Comparison of ENCODE assay signal across 1 cellular context in the genomic region with DNA sequence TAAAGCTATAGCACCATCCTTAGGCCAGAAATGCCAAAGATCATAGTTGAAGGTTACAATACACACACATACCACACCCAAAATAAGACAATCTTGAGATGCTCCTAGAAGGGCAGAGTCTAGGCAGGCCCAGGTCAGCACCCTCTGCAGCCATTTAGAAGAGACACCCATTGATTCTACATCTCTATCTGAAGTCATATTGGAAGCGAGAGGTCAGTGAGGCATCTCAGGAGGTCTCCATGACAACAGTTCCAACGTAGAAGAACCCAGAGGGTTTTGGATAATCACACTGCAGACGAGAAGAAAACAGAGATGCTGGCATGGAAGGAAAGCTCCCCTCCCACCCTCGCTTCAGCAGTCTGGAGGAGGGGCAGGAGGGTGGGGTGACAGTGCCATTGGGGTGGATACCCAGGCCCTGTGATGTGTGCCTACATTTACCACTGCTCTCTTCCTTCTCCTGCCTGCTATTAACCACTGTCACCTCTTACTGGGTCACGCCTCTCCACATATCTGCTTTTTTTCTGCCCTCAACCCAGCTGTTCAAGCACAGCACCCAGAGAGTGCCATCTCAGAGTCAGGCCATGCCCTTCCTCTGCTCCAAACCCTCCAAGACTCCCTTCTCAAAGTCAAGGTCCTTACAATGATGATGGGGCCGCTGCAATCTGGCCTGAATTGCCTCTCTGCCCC.
TF ChIP-seq lines count a peak whose summit lies in the region.

No MANE protein-coding gene starts in this region.

TF ChIP-seq in GM12878, 131 proteins besides CTCF, POLR2A, EP300 and RAD21:
- TF ChIP-seq BMI1 (IDR thresholded peaks at IDR 0.05; ENCODE audit: borderline replicate concordance) (peak; percentile 39; the same call in 1 of the 2 replicates), ASH2L (IDR thresholded peaks at IDR 0.05; ENCODE audit: borderline replicate concordance, low read depth) (no peak), YY1 (IDR thresholded peaks at IDR 0.05; ENCODE audit: low read depth, low read length) (0 out of 2 replicates have a peak, but pooled peaks have one; percentile 32), JUNB (IDR thresholded peaks at IDR 0.05) (peak; percentile 41; the same call in 1 of the 2 replicates), FOS (IDR thresholded peaks at IDR 0.05; ENCODE audit: borderline replicate concordance, extremely low read depth, insufficient read length) (no peak), SMC3 (IDR thresholded peaks at IDR 0.05; ENCODE audit: borderline replicate concordance, low read length) (no peak), IRF4 (IDR thresholded peaks at IDR 0.05; ENCODE audit: low read depth, low read length) (peak; percentile 38; the same call in 1 of the 2 replicates), NR2F1 (conservative IDR thresholded peaks at IDR 0.05) (peak; percentile 58)
- TF ChIP-seq, protein P1, sequence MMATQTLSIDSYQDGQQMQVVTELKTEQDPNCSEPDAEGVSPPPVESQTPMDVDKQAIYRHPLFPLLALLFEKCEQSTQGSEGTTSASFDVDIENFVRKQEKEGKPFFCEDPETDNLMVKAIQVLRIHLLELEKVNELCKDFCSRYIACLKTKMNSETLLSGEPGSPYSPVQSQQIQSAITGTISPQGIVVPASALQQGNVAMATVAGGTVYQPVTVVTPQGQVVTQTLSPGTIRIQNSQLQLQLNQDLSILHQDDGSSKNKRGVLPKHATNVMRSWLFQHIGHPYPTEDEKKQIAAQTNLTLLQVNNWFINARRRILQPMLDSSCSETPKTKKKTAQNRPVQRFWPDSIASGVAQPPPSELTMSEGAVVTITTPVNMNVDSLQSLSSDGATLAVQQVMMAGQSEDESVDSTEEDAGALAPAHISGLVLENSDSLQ (IDR thresholded peaks at IDR 0.05): 0 out of 2 replicates have a peak, but pooled peaks have one; percentile 7
